23 cellular contexts compared by ENCODE assay signal in genomic region chr2:58182527-58182926, GRCh38.
"Had no signal": no experiment of that assay in that cellular context is flagged by ENCODE, and none has a peak within 500 bp of the region (broad histone marks: within the 10 kb centered on the region; RNA-seq: fewer than 3 reads in every experiment).

No MANE protein-coding gene starts in this region.

- H2AFZ ChIP-seq: neural progenitor cell had no signal

- H3K4me3 Mint-ChIP-seq: activated CD4-positive, alpha-beta T cell treated with anti-CD3 and anti-CD28 coated beads, Interleukin-2, amount 10 ng/mL, durations not matched to agents 24 days and 14 days; activated CD8-positive, alpha-beta T cell treated with anti-CD3 and anti-CD28 coated beads for 36 hours; activated naive CD8-positive, alpha-beta T cell treated with anti-CD3 and anti-CD28 coated beads, Interleukin-2, amount 10 ng/mL, durations not matched to agents 7 days and 5 days; activated T-cell treated with anti-CD3 and anti-CD28 coated beads, Interleukin-2, amount 50 U/mL, for 24 hours; naive B cell; neural progenitor cell; stimulated activated naive B cell treated with anti-CD40 and anti-IgM and Interleukin-4, amounts not matched to agents 10 μg/mL and 1 μg/mL and 100 μg/mL, for 72 hours had no signal

- H3K27ac Mint-ChIP-seq: activated CD4-positive, alpha-beta T cell treated with anti-CD3 and anti-CD28 coated beads, Interleukin-2, amount 10 ng/mL, durations not matched to agents 24 days and 14 days; activated CD8-positive, alpha-beta T cell treated with anti-CD3 and anti-CD28 coated beads for 36 hours; activated naive CD8-positive, alpha-beta T cell treated with anti-CD3 and anti-CD28 coated beads, Interleukin-2, amount 10 ng/mL, durations not matched to agents 7 days and 5 days; activated T-cell treated with anti-CD3 and anti-CD28 coated beads, Interleukin-2, amount 50 U/mL, for 24 hours; activated T-helper 2 cell treated with anti-CD3 and anti-CD28 coated beads, Interferon-gamma antibody, Interleukin-2, Interleukin-4, amounts not matched to agents 10 μg/mL and 5 μg/mL and 100 μg/mL, durations not matched to agents 14 hours and 24 hours and 36 hours; neural progenitor cell; stimulated activated naive B cell treated with anti-CD40 and anti-IgM and Interleukin-4, amounts not matched to agents 10 μg/mL and 1 μg/mL and 100 μg/mL, for 72 hours had no signal

- ATAC-seq: activated CD8-positive, alpha-beta T cell treated with anti-CD3 and anti-CD28 coated beads for 36 hours; gastroesophageal sphincter; heart left ventricle; mucosa of descending colon; stimulated activated naive B cell treated with anti-CD40 and anti-IgM and Interleukin-4, amounts not matched to agents 10 μg/mL and 1 μg/mL and 100 μg/mL, for 72 hours had no signal

- H3K27me3 Mint-ChIP-seq: activated CD4-positive, alpha-beta T cell treated with anti-CD3 and anti-CD28 coated beads, Interleukin-2, amount 10 ng/mL, durations not matched to agents 24 days and 14 days; activated CD8-positive, alpha-beta T cell treated with anti-CD3 and anti-CD28 coated beads for 36 hours; activated naive CD8-positive, alpha-beta T cell treated with anti-CD3 and anti-CD28 coated beads, Interleukin-2, amount 10 ng/mL, durations not matched to agents 7 days and 5 days; activated T-cell treated with anti-CD3 and anti-CD28 coated beads, Interleukin-2, amount 50 U/mL, for 24 hours; naive B cell; stimulated activated naive B cell treated with anti-CD40 and anti-IgM and Interleukin-4, amounts not matched to agents 10 μg/mL and 1 μg/mL and 100 μg/mL, for 72 hours had no signal

- H3K27ac ChIP-seq: brain microvascular endothelial cell, esophagus squamous epithelium, gastroesophageal sphincter, heart left ventricle, neural progenitor cell, ovary, thoracic aorta, upper lobe of left lung had no signal

- H3K9me3 ChIP-seq: esophagus squamous epithelium, gastroesophageal sphincter, mucosa of descending colon, ovary, thoracic aorta, upper lobe of left lung had no signal

- H3K4me1 Mint-ChIP-seq: activated CD4-positive, alpha-beta T cell treated with anti-CD3 and anti-CD28 coated beads, Interleukin-2, amount 10 ng/mL, durations not matched to agents 24 days and 14 days; activated naive CD8-positive, alpha-beta T cell treated with anti-CD3 and anti-CD28 coated beads, Interleukin-2, amount 10 ng/mL, durations not matched to agents 7 days and 5 days; naive B cell; neural progenitor cell; stimulated activated naive B cell treated with anti-CD40 and anti-IgM and Interleukin-4, amounts not matched to agents 10 μg/mL and 1 μg/mL and 100 μg/mL, for 72 hours had no signal

- H3K4me1 ChIP-seq: esophagus squamous epithelium, gastroesophageal sphincter, heart left ventricle, upper lobe of left lung had no signal

- H3K36me3 ChIP-seq: brain microvascular endothelial cell, ovary, thoracic aorta, upper lobe of left lung had no signal

- H3K4me2 ChIP-seq: neural progenitor cell had no signal

- DNase-seq: activated CD4-positive, alpha-beta T cell treated with anti-CD3 and anti-CD28 coated beads, Interleukin-2, amount 10 ng/mL, durations not matched to agents 24 days and 14 days; activated CD8-positive, alpha-beta T cell treated with anti-CD3 and anti-CD28 coated beads for 36 hours; activated naive CD4-positive, alpha-beta T cell treated with Interleukin-2 at 50 U/mL for 16 hours; activated naive CD8-positive, alpha-beta T cell treated with anti-CD3 and anti-CD28 coated beads, Interleukin-2, amount 10 ng/mL, durations not matched to agents 7 days and 5 days; activated T-cell treated with anti-CD3 and anti-CD28 coated beads, Interleukin-2, amount 50 U/mL, for 24 hours; anterior cingulate cortex; brain microvascular endothelial cell; cerebellar nuclear complex; effector CD4-positive, alpha-beta T cell; esophagus squamous epithelium; heart left ventricle; mesenchymal stem cell; mucosa of descending colon; naive B cell; ovary; stimulated activated naive B cell treated with anti-CD40 and anti-IgM and Interleukin-4, amounts not matched to agents 10 μg/mL and 1 μg/mL and 100 μg/mL, for 72 hours; T-helper 1 cell; T1000; upper lobe of left lung had no signal

- H3K4me3 ChIP-seq: esophagus squamous epithelium, gastroesophageal sphincter, heart left ventricle, mucosa of descending colon, neural progenitor cell, ovary, thoracic aorta, upper lobe of left lung had no signal
